21 cellular contexts compared by ENCODE assay signal in genomic region chr4:140652601-140653000, GRCh38.
DNase-seq lines count a peak whose midpoint lies in the region; ATAC-seq and TF ChIP-seq lines count a peak whose summit lies in the region.
"Had no signal": no experiment of that assay in that cellular context is flagged by ENCODE, and none has a peak within 500 bp of the region (broad histone marks: within the 10 kb centered on the region; RNA-seq: fewer than 3 reads in every experiment).

No MANE protein-coding gene starts in this region.

- no peak overlapping the region for H2AFZ ChIP-seq in mesenchymal stem cell (ENCODE audit: low read depth, low read length)

- H3K4me3 ChIP-seq in mesenchymal stem cell (ENCODE audit: insufficient read depth in 1 of 2, low read depth in 1 of 2, low read length in 2 of 2): no peak overlapping the region
- H3K4me3 ChIP-seq: SJCRH30 had no signal

- TF ChIP-seq POLR2A in erythroblast (IDR thresholded peaks at IDR 0.05; ENCODE audit: low read length): no peak

- no peak overlapping the region for H2BK12ac ChIP-seq in mesenchymal stem cell (ENCODE audit: low read length in 2 of 2)

- H4K8ac ChIP-seq in mesenchymal stem cell (ENCODE audit: low read length): no peak overlapping the region

- H3K36me3 ChIP-seq in mesenchymal stem cell (ENCODE audit: control insufficient read depth in 1 of 2, insufficient read depth in 2 of 2, low read depth in 1 of 2, low read length in 2 of 2): peaks cover 11 to 61% of the 10 kb centered on the region in 2 experiments

- peaks cover 6% of the 10 kb centered on the region for H3K4me1 ChIP-seq in mesenchymal stem cell (ENCODE audit: control insufficient read depth, insufficient read depth, low read depth, low read length)
- H3K4me1 ChIP-seq: SJCRH30 had no signal

- DNase-seq in ACHN (peak; percentile 30), chondrocyte (ENCODE audit: low spot score) (no peak), mesenchymal stem cell (no peak), renal cortical epithelial cell (ENCODE audit: low read depth) (peak; percentile 46), erythroblast (lab: John Stamatoyannopoulos, UW) (no peak), HuH-7.5 (ENCODE audit: low spot score) (no peak), HPDE6-E6E7 (ENCODE audit: extremely low spot score) (no peak)
- DNase-seq: 8988T, DMS53, GF-D8, NCI-H1105, NCI-H146, NCI-H2029, NCI-H226, NCI-H510A treated with DMSO at 0.1 percent for 48 hours, NCI-H774, SJCRH30 had no signal

- H3K27ac ChIP-seq in mesenchymal stem cell (ENCODE audit: low read length, poor library complexity, severe bottlenecking): peak overlapping the region; percentile 61
- H3K27ac ChIP-seq: C4-2B, HL-60, KMS-11, SJCRH30 had no signal

- H2BK120ac ChIP-seq in mesenchymal stem cell (ENCODE audit: low read depth, low read length): no peak overlapping the region

- peak overlapping the region; percentile 40 for H2AK5ac ChIP-seq in mesenchymal stem cell (ENCODE audit: low read length, severe bottlenecking)

- H3K36me3 Mint-ChIP-seq in chondrocyte (ENCODE audit: low read depth): peaks cover 26% of the 10 kb centered on the region

- no peak overlapping the region for H3K23ac ChIP-seq in mesenchymal stem cell (ENCODE audit: low read length in 2 of 2)

- in situ Hi-C loops in ACHN (cut with HindIII; ENCODE audit: low pct_ligation_motif_present, low pct_unique_long_range_greater_than_20kb, low sequenced_read_pairs): no loop called here

- H3K79me1 ChIP-seq in mesenchymal stem cell (replicated peaks; ENCODE audit: low read length, poor library complexity, severe bottlenecking): peaks cover 1% of the 10 kb centered on the region

- no peak overlapping the region for H4K91ac ChIP-seq in mesenchymal stem cell (ENCODE audit: low read length)

- WGBS in mesenchymal stem cell: 91% methylated on average over 2 of the region's 2 CpGs

- no peaks in the 10 kb centered on the region for H3K9me3 Mint-ChIP-seq in chondrocyte (ENCODE audit: low read depth)

- H2BK5ac ChIP-seq in mesenchymal stem cell (ENCODE audit: low read depth, low read length, poor library complexity, severe bottlenecking): no peak overlapping the region

- H3K4me2 ChIP-seq in mesenchymal stem cell (ENCODE audit: low read length, poor library complexity, severe bottlenecking): no peak overlapping the region
- H3K4me2 ChIP-seq: KMS-11 had no signal

- H2BK15ac ChIP-seq in mesenchymal stem cell (ENCODE audit: low read depth, poor library complexity, severe bottlenecking): no peak overlapping the region

- H3K18ac ChIP-seq in mesenchymal stem cell (ENCODE audit: low read depth in 1 of 2, low read length in 2 of 2): no peak overlapping the region

- no peaks in the 10 kb centered on the region for H3K27me3 ChIP-seq in mesenchymal stem cell (ENCODE audit: control insufficient read depth in 1 of 2, insufficient read depth in 1 of 2, low read length in 2 of 2)
- H3K27me3 ChIP-seq: SJCRH30 had no signal

- H3K4me1 Mint-ChIP-seq in chondrocyte (ENCODE audit: low read depth): peaks cover 29% of the 10 kb centered on the region

- H3K27ac Mint-ChIP-seq in chondrocyte (ENCODE audit: unreplicated experiment): peak overlapping the region; percentile 50

- no peak overlapping the region for H3K4ac ChIP-seq in mesenchymal stem cell (ENCODE audit: low read depth in 1 of 2, low read length in 2 of 2)

- no peak overlapping the region for H3K4me3 Mint-ChIP-seq in chondrocyte (ENCODE audit: unreplicated experiment)

- no peak overlapping the region for H3K14ac ChIP-seq in mesenchymal stem cell (ENCODE audit: low read length in 2 of 2)

- H3K9ac ChIP-seq in mesenchymal stem cell (ENCODE audit: low read length): no peak overlapping the region
- H3K9ac ChIP-seq: KMS-11 had no signal

- no peak for TF ChIP-seq CTCF in chondrocyte (IDR thresholded peaks at IDR 0.05)

- ATAC-seq in HG03097 (IDR thresholded peaks at IDR 0.05; ENCODE audit: low FRiP score, unreplicated experiment): no peak

- no peaks in the 10 kb centered on the region for H3K27me3 Mint-ChIP-seq in chondrocyte (ENCODE audit: low read depth)

- no peaks in the 10 kb centered on the region for H3K9me3 ChIP-seq in mesenchymal stem cell (ENCODE audit: control insufficient read depth, low read length)
- H3K9me3 ChIP-seq: SJCRH30 had no signal

Comparison
In these comparisons a context has a peak if more than half of its experiments do, and no peak if none do; other contexts are left out.
1. DNase-seq: peak in ACHN (single experiment) and renal cortical epithelial cell (single experiment); none in chondrocyte (single experiment), mesenchymal stem cell (single experiment), erythroblast (0 of 2), HuH-7.5 (single experiment) and HPDE6-E6E7 (single experiment).